1 cellular context compared by ENCODE assay signal in genomic region chr1:33181038-33181861, GRCh38.
TF ChIP-seq lines count a peak whose summit lies in the region.

No MANE protein-coding gene starts in this region.

TF ChIP-seq in HepG2, 621 proteins besides CTCF, POLR2A, EP300 and RAD21 (continued from another document and continues in another):
- TF ChIP-seq ZNF180 (CRISPR knock-in tag; IDR thresholded peaks at IDR 0.05; ENCODE audit: borderline replicate concordance, low read depth) (no peak), PHB2 (IDR thresholded peaks at IDR 0.05; ENCODE audit: partially characterized antibody) (no peak), HDAC1 (CRISPR knock-in tag; IDR thresholded peaks at IDR 0.05) (peak; percentile 60; the same call in 1 of the 2 replicates), ARHGAP35 (CRISPR knock-in tag; IDR thresholded peaks at IDR 0.05; ENCODE audit: borderline replicate concordance) (0 out of 2 replicates have a peak, but pooled peaks have one; percentile 61), ZNF451 (CRISPR knock-in tag; IDR thresholded peaks at IDR 0.05) (peak; percentile 48; the same call in 1 of the 2 replicates), ZNF552 (CRISPR knock-in tag; IDR thresholded peaks at IDR 0.05; ENCODE audit: borderline replicate concordance) (0 out of 2 replicates have a peak, but pooled peaks have one; percentile 66), HOXA9 (CRISPR knock-in tag; IDR thresholded peaks at IDR 0.05; ENCODE audit: borderline replicate concordance) (no peak), SRF (IDR thresholded peaks at IDR 0.05; ENCODE audit: low read depth, low read length) (no peak), ZNF772 (CRISPR knock-in tag; IDR thresholded peaks at IDR 0.05) (peak; percentile 81; the same call in 1 of the 2 replicates), ZBTB38 (CRISPR knock-in tag; IDR thresholded peaks at IDR 0.05) (no peak), KDM1A (CRISPR knock-in tag; IDR thresholded peaks at IDR 0.05) (no peak), ZNF274 (CRISPR knock-in tag; IDR thresholded peaks at IDR 0.05) (no peak; the same call in 1 of the 2 replicates), ZNF251 (CRISPR knock-in tag; IDR thresholded peaks at IDR 0.05) (0 out of 2 replicates have a peak, but pooled peaks have one; percentile 39), ZSCAN30 (CRISPR knock-in tag; IDR thresholded peaks at IDR 0.05) (no peak), JUNB (CRISPR knock-in tag; IDR thresholded peaks at IDR 0.05; ENCODE audit: borderline replicate concordance) (no peak), HNF4G (IDR thresholded peaks at IDR 0.05; ENCODE audit: borderline replicate concordance, low read depth, low read length) (no peak), HNF4G (CRISPR knock-in tag; IDR thresholded peaks at IDR 0.05; ENCODE audit: borderline replicate concordance, low read depth) (no peak), ZNF790 (CRISPR knock-in tag; IDR thresholded peaks at IDR 0.05; ENCODE audit: borderline replicate concordance) (no peak), EEA1 (CRISPR knock-in tag; IDR thresholded peaks at IDR 0.05; ENCODE audit: borderline replicate concordance) (no peak), SMAD3 (CRISPR knock-in tag; IDR thresholded peaks at IDR 0.05) (no peak), KAT7 (CRISPR knock-in tag; IDR thresholded peaks at IDR 0.05; ENCODE audit: borderline replicate concordance) (no peak), CSRNP2 (CRISPR knock-in tag; conservative IDR thresholded peaks at IDR 0.05; ENCODE audit: low read depth) (no peak), ZNF33A (CRISPR knock-in tag; IDR thresholded peaks at IDR 0.05; ENCODE audit: borderline replicate concordance) (no peak), KLF11 (CRISPR knock-in tag; IDR thresholded peaks at IDR 0.05) (no peak), KDM5A (IDR thresholded peaks at IDR 0.05; ENCODE audit: borderline replicate concordance, low read length) (no peak), ZC3H4 (CRISPR knock-in tag; IDR thresholded peaks at IDR 0.05; ENCODE audit: borderline replicate concordance) (no peak), MTF1 (CRISPR knock-in tag; IDR thresholded peaks at IDR 0.05) (no peak), RFXANK (CRISPR knock-in tag; IDR thresholded peaks at IDR 0.05) (no peak), MXD4 (CRISPR knock-in tag; IDR thresholded peaks at IDR 0.05) (no peak), ZMYM4 (CRISPR knock-in tag; IDR thresholded peaks at IDR 0.05) (no peak), PTBP1 (IDR thresholded peaks at IDR 0.05; ENCODE audit: low read depth, low read length, poor library complexity, severe bottlenecking) (no peak), SSRP1 (CRISPR knock-in tag; IDR thresholded peaks at IDR 0.05) (no peak), ZEB1 (IDR thresholded peaks at IDR 0.05; ENCODE audit: insufficient replicate concordance, low read depth) (no peak), FOXK2 (IDR thresholded peaks at IDR 0.05) (no peak), ZFP1 (CRISPR knock-in tag; IDR thresholded peaks at IDR 0.05) (no peak), ZNF124 (CRISPR knock-in tag; IDR thresholded peaks at IDR 0.05) (no peak), PBX2 (CRISPR knock-in tag; IDR thresholded peaks at IDR 0.05) (no peak), SIX4 (CRISPR knock-in tag; IDR thresholded peaks at IDR 0.05) (no peak), ZBTB25 (CRISPR knock-in tag; IDR thresholded peaks at IDR 0.05) (no peak), SATB2 (CRISPR knock-in tag; IDR thresholded peaks at IDR 0.05) (0 out of 2 replicates have a peak, but pooled peaks have one; percentile 39), HNRNPLL (IDR thresholded peaks at IDR 0.05; ENCODE audit: low read depth, low read length, poor library complexity, severe bottlenecking) (peak; percentile 6)
- TF ChIP-seq, protein P1, sequence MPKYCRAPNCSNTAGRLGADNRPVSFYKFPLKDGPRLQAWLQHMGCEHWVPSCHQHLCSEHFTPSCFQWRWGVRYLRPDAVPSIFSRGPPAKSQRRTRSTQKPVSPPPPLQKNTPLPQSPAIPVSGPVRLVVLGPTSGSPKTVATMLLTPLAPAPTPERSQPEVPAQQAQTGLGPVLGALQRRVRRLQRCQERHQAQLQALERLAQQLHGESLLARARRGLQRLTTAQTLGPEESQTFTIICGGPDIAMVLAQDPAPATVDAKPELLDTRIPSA (CRISPR knock-in tag; IDR thresholded peaks at IDR 0.05; ENCODE audit: borderline replicate concordance): no peak
- TF ChIP-seq, protein P2, sequence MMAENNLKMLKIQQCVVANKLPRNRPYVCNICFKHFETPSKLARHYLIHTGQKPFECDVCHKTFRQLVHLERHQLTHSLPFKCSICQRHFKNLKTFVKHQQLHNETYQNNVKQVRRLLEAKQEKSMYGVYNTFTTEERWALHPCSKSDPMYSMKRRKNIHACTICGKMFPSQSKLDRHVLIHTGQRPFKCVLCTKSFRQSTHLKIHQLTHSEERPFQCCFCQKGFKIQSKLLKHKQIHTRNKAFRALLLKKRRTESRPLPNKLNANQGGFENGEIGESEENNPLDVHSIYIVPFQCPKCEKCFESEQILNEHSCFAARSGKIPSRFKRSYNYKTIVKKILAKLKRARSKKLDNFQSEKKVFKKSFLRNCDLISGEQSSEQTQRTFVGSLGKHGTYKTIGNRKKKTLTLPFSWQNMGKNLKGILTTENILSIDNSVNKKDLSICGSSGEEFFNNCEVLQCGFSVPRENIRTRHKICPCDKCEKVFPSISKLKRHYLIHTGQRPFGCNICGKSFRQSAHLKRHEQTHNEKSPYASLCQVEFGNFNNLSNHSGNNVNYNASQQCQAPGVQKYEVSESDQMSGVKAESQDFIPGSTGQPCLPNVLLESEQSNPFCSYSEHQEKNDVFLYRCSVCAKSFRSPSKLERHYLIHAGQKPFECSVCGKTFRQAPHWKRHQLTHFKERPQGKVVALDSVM (CRISPR knock-in tag; IDR thresholded peaks at IDR 0.05): no peak
- TF ChIP-seq, protein P3, sequence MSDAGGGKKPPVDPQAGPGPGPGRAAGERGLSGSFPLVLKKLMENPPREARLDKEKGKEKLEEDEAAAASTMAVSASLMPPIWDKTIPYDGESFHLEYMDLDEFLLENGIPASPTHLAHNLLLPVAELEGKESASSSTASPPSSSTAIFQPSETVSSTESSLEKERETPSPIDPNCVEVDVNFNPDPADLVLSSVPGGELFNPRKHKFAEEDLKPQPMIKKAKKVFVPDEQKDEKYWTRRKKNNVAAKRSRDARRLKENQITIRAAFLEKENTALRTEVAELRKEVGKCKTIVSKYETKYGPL (CRISPR knock-in tag; IDR thresholded peaks at IDR 0.05): no peak
- TF ChIP-seq, protein P4, sequence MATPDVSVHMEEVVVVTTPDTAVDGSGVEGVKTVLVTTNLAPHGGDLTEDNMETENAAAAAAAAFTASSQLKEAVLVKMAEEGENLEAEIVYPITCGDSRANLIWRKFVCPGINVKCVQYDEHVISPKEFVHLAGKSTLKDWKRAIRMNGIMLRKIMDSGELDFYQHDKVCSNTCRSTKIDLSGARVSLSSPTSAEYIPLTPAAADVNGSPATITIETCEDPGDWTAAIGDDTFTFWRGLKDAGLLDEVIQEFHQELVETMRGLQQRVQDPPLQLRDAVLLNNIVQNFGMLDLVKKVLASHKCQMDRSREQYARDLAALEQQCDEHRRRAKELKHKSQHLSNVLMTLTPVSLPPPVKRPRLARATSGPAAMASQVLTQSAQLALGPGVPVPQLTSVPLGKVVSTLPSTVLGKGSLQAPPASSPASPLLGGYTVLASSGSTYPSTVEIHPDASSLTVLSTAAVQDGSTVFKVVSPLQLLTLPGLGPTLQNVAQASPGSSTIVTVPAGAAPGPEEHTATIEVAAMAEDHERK (CRISPR knock-in tag; IDR thresholded peaks at IDR 0.05; ENCODE audit: low read depth): no peak
- TF ChIP-seq, protein P5, sequence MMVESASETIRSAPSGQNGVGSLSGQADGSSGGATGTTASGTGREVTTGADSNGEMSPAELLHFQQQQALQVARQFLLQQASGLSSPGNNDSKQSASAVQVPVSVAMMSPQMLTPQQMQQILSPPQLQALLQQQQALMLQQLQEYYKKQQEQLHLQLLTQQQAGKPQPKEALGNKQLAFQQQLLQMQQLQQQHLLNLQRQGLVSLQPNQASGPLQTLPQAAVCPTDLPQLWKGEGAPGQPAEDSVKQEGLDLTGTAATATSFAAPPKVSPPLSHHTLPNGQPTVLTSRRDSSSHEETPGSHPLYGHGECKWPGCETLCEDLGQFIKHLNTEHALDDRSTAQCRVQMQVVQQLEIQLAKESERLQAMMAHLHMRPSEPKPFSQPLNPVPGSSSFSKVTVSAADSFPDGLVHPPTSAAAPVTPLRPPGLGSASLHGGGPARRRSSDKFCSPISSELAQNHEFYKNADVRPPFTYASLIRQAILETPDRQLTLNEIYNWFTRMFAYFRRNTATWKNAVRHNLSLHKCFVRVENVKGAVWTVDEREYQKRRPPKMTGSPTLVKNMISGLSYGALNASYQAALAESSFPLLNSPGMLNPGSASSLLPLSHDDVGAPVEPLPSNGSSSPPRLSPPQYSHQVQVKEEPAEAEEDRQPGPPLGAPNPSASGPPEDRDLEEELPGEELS (CRISPR knock-in tag; IDR thresholded peaks at IDR 0.05): no peak
- TF ChIP-seq, protein P6, sequence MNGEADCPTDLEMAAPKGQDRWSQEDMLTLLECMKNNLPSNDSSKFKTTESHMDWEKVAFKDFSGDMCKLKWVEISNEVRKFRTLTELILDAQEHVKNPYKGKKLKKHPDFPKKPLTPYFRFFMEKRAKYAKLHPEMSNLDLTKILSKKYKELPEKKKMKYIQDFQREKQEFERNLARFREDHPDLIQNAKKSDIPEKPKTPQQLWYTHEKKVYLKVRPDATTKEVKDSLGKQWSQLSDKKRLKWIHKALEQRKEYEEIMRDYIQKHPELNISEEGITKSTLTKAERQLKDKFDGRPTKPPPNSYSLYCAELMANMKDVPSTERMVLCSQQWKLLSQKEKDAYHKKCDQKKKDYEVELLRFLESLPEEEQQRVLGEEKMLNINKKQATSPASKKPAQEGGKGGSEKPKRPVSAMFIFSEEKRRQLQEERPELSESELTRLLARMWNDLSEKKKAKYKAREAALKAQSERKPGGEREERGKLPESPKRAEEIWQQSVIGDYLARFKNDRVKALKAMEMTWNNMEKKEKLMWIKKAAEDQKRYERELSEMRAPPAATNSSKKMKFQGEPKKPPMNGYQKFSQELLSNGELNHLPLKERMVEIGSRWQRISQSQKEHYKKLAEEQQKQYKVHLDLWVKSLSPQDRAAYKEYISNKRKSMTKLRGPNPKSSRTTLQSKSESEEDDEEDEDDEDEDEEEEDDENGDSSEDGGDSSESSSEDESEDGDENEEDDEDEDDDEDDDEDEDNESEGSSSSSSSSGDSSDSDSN (CRISPR knock-in tag; IDR thresholded peaks at IDR 0.05): peak; percentile 40; the same call in 1 of the 2 replicates
- TF ChIP-seq, protein P7, sequence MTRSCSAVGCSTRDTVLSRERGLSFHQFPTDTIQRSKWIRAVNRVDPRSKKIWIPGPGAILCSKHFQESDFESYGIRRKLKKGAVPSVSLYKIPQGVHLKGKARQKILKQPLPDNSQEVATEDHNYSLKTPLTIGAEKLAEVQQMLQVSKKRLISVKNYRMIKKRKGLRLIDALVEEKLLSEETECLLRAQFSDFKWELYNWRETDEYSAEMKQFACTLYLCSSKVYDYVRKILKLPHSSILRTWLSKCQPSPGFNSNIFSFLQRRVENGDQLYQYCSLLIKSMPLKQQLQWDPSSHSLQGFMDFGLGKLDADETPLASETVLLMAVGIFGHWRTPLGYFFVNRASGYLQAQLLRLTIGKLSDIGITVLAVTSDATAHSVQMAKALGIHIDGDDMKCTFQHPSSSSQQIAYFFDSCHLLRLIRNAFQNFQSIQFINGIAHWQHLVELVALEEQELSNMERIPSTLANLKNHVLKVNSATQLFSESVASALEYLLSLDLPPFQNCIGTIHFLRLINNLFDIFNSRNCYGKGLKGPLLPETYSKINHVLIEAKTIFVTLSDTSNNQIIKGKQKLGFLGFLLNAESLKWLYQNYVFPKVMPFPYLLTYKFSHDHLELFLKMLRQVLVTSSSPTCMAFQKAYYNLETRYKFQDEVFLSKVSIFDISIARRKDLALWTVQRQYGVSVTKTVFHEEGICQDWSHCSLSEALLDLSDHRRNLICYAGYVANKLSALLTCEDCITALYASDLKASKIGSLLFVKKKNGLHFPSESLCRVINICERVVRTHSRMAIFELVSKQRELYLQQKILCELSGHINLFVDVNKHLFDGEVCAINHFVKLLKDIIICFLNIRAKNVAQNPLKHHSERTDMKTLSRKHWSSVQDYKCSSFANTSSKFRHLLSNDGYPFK (CRISPR knock-in tag; IDR thresholded peaks at IDR 0.05; ENCODE audit: borderline replicate concordance): no peak
- TF ChIP-seq, protein P8, sequence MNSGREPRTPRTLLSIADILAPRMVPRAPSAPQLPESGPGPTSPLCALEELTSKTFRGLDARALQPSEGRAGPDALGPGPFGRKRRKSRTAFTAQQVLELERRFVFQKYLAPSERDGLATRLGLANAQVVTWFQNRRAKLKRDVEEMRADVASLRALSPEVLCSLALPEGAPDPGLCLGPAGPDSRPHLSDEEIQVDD (CRISPR knock-in tag; IDR thresholded peaks at IDR 0.05; ENCODE audit: borderline replicate concordance): peak; percentile 80; the same call in 1 of the 2 replicates
